ENCODE assay signal across 8 cellular contexts in the genomic region with DNA sequence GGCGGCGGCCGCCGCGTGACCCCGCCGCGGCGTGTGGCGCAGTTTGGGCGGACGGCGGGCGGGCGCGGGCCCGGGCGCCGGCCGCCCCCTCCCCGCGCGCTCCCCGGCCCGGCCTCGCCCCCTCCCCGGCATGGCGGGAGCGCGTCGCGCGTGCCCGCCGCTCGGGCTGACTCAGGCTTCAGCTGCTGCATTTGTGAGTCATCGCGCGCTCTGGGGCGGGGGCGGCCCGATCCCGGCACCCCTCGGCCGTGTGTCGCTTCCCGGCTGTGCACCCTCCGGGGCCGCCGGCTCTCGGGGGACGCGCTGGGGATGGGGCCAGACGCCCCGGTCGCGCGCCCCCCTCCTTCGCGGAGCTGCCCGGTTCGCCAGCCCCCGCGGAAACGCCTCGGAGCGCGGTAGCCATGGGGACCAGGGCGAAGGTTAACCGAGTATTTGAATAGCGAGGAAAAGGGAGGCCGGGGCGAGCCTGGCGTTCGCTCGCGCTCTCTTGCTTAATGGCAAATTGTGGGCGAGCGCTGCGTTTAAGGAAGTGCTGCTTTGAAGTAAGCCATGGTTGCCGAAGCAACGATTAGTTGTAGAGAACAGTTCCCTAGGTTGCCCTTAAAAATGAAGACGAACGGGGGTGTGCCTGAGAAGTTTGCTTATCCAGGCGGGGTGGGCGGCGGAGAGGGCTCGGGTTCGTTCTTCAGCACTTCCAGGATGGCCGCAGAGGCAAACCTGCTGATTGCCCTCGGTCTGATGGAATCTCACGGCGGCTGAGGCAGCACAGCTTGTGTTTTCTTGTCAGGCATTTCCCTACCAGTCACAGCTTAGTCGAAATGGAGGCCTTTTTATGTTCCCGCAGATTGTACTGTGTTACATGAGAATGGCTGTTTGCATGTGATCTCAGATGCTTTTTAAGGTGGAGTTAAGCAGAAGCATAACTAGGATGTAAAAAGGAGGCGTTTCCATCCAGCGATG.
DNase-seq lines count a peak whose midpoint lies in the region; ATAC-seq and TF ChIP-seq lines count a peak whose summit lies in the region.

No MANE protein-coding gene starts in this region.

- in situ Hi-C loops in GM13977 (cut with MboI; ENCODE audit: low pct_unique_long_range_greater_than_20kb, low sequenced_read_pairs, unreplicated experiment) = no loop called here

- TF ChIP-seq CTCF in GM13977 (IDR thresholded peaks at IDR 0.05; ENCODE audit: extremely low read depth, insufficient read depth, missing control alignments) = no peak

- peak; percentile 80 for DNase-seq in GM13977 (ENCODE audit: low spot score)
- DNase-seq in NCI-H2227 treated with DMSO at 0.1 percent for 48 hours (lab: John Stamatoyannopoulos, UW) = peak; percentile 64
- DNase-seq in activated CD8-positive, alpha-beta memory T cell treated with anti-CD3 and anti-CD28 coated beads for 24 hours = peak; percentile 90
- DNase-seq in effector CD4-positive, alpha-beta T cell = peak; percentile 66
- peak; percentile 65 for DNase-seq in medulla oblongata (ENCODE audit: extremely low spot score)
- DNase-seq in stimulated activated CD4-positive, alpha-beta T cell treated with anti-CD3 and anti-CD28 coated beads, TNF-alpha, amount 100 ng/mL, for 1 hour (ENCODE audit: low read depth in 3 of 3, low spot score in 1 of 3) = peak; percentile 51 to 77 (median 63)
- no peak for DNase-seq in DMS114 treated with DMSO at 0.1 percent for 48 hours (lab: John Stamatoyannopoulos, UW; ENCODE audit: unreplicated experiment)

- peak; percentile 29 for ATAC-seq in HG02588 (IDR thresholded peaks at IDR 0.05; ENCODE audit: unreplicated experiment)
